9 cellular contexts compared by ENCODE assay signal in the genomic region with DNA sequence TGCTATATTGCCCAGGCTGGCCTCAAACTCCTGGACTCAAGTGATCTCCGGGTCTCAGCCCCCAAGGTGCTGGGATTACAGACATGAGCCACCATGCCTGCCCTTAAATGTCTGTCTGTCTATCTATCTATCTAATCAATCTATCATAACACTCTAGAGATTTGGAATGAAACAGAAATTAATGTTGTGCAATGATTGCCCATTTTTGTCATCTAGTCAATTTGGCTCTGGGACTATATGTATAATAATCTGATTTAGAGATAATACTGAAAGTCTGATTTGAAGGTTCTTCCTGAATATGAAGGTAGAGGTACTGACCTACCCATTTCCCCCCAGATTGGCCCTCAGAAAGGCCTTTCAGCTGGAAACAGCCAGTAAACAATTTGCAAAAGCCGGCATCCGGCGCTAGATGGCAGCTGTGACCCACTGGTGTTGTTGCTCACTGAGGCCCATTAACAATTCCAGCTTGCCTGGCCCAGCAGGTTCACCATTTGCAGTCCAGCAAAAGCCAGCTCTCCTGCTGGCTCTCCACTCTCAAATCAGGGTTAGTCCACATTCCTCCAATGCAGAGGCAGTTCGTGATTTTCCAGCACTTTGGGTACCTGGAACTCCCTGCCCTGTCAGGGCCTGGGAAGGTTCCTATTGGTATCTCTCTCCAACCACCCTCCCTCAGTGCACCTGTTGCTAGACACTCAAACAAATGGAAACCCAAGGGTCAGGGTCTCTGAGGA. TPM values are rescaled to one million over a fixed set of nuclear protein-coding genes. Genes with fewer than 3 reads are reported as not detected.
DNase-seq lines count a peak whose midpoint lies in the region; ATAC-seq and TF ChIP-seq lines count a peak whose summit lies in the region.
"Had no signal": no experiment of that assay in that cellular context is flagged by ENCODE, and none has a peak within 500 bp of the region (broad histone marks: within the 10 kb centered on the region; RNA-seq: fewer than 3 reads in every experiment).

No MANE protein-coding gene starts in this region.

- TF ChIP-seq CTCF in parathyroid adenoma (IDR thresholded peaks at IDR 0.05) (peak; percentile 92), upper lobe of left lung (IDR thresholded peaks at IDR 0.05) (peak; percentile 43 to 82 (median 62))

- H3K4me2 ChIP-seq in parathyroid adenoma (ENCODE audit: low read length): no peak overlapping the region
- H3K4me2 ChIP-seq: BLaER1 treated with 17β-estradiol and CSF1 and Interleukin-3, amounts not matched to agents 10 nM and 100 nM had no signal

- peak; percentile 94 for TF ChIP-seq RAD21 in Ishikawa (IDR thresholded peaks at IDR 0.05; ENCODE audit: low read depth)

- H3K27ac ChIP-seq in SJCRH30 (no peak overlapping the region), parathyroid adenoma (no peak overlapping the region), upper lobe of left lung (no peak overlapping the region)
- H3K27ac ChIP-seq: BLaER1 treated with 17β-estradiol and CSF1 and Interleukin-3, amounts not matched to agents 10 nM and 100 nM had no signal

- H3K27ac Mint-ChIP-seq in activated naive CD4-positive, alpha-beta T cell treated with anti-CD3 and anti-CD28 coated beads, Interleukin-2, amount 10 ng/mL, durations not matched to agents 7 days and 5 days: no peak overlapping the region

- H3K36me3 Mint-ChIP-seq in activated naive CD4-positive, alpha-beta T cell treated with anti-CD3 and anti-CD28 coated beads, Interleukin-2, amount 10 ng/mL, durations not matched to agents 7 days and 5 days: no peaks in the 10 kb centered on the region

- no peaks in the 10 kb centered on the region for H3K4me1 Mint-ChIP-seq in activated naive CD4-positive, alpha-beta T cell treated with anti-CD3 and anti-CD28 coated beads, Interleukin-2, amount 10 ng/mL, durations not matched to agents 7 days and 5 days

- ATAC-seq in upper lobe of left lung (ENCODE audit: low FRiP score in 2 of 2): peak; percentile 62 to 85

- H3K36me3 ChIP-seq in SJCRH30 (no peaks in the 10 kb centered on the region), parathyroid adenoma (ENCODE audit: control insufficient read depth, insufficient read depth, low read length) (no peaks in the 10 kb centered on the region), upper lobe of left lung (no peaks in the 10 kb centered on the region)
- H3K36me3 ChIP-seq: BLaER1 treated with 17β-estradiol and CSF1 and Interleukin-3, amounts not matched to agents 10 nM and 100 nM had no signal

- peaks cover 14% of the 10 kb centered on the region for H3K27me3 Mint-ChIP-seq in activated naive CD4-positive, alpha-beta T cell treated with anti-CD3 and anti-CD28 coated beads, Interleukin-2, amount 10 ng/mL, durations not matched to agents 7 days and 5 days

- CTCF ChIA-PET in activated naive CD4-positive, alpha-beta T cell treated with anti-CD3 and anti-CD28 coated beads, Interleukin-2, amount 10 ng/mL, durations not matched to agents 7 days and 5 days (lab: Charles Lee): interaction anchor here (0.7 to 3.9 kb wide), 29 partner anchors 8 to 1311 kb away, joined by 3 to 127 read pairs (median 4); partner anchors contain the start of genes C16orf87 and GPT2

- no peaks in the 10 kb centered on the region for H3K9me3 Mint-ChIP-seq in activated naive CD4-positive, alpha-beta T cell treated with anti-CD3 and anti-CD28 coated beads, Interleukin-2, amount 10 ng/mL, durations not matched to agents 7 days and 5 days

- no peaks in the 10 kb centered on the region for H3K4me1 ChIP-seq in SJCRH30
- H3K4me1 ChIP-seq in parathyroid adenoma: no peaks in the 10 kb centered on the region
- peaks cover 0 to 3% (median 0%) of the 10 kb centered on the region in 4 donors for H3K4me1 ChIP-seq in upper lobe of left lung
- H3K4me1 ChIP-seq: BLaER1 treated with 17β-estradiol and CSF1 and Interleukin-3, amounts not matched to agents 10 nM and 100 nM had no signal

- no peaks in the 10 kb centered on the region for H3K9me3 ChIP-seq in SJCRH30 (replicated peaks)
- no peaks in the 10 kb centered on the region for H3K9me3 ChIP-seq in parathyroid adenoma (ENCODE audit: control insufficient read depth, low read length)
- no peaks in the 10 kb centered on the region for H3K9me3 ChIP-seq in upper lobe of left lung
- H3K9me3 ChIP-seq: BLaER1 treated with 17β-estradiol and CSF1 and Interleukin-3, amounts not matched to agents 10 nM and 100 nM had no signal

- 20 to 31% methylated on average over 5 of the region's 5 CpGs for WGBS in upper lobe of left lung, 2 donors

- H3K4me3 Mint-ChIP-seq in activated naive CD4-positive, alpha-beta T cell treated with anti-CD3 and anti-CD28 coated beads, Interleukin-2, amount 10 ng/mL, durations not matched to agents 7 days and 5 days: no peak overlapping the region

- H3K27me3 ChIP-seq in SJCRH30 (0 out of 2 replicates have a peak, but pooled peaks cover 4% of the 10 kb centered on the region), parathyroid adenoma (ENCODE audit: control insufficient read depth, insufficient read depth, low read length) (no peaks in the 10 kb centered on the region), upper lobe of left lung (no peaks in the 10 kb centered on the region)
- H3K27me3 ChIP-seq: BLaER1 treated with 17β-estradiol and CSF1 and Interleukin-3, amounts not matched to agents 10 nM and 100 nM had no signal

- no peak overlapping the region for H2AFZ ChIP-seq in parathyroid adenoma

- H3K4me3 ChIP-seq in SJCRH30 (no peak overlapping the region), parathyroid adenoma (ENCODE audit: low read depth, low read length) (no peak overlapping the region), upper lobe of left lung (no peak overlapping the region)
- H3K4me3 ChIP-seq: BLaER1 treated with 17β-estradiol and CSF1 and Interleukin-3, amounts not matched to agents 10 nM and 100 nM had no signal

- DNase-seq in NCI-H1436 (lab: John Stamatoyannopoulos, UW) (peak; percentile 56), NCI-H1436 treated with DMSO at 0.1 percent for 48 hours (lab: John Stamatoyannopoulos, UW) (no peak), SJCRH30 (peak; percentile 65 to 79), glomerular visceral epithelial cell (ENCODE audit: extremely low spot score) (peak; percentile 60), upper lobe of left lung (peak in 1 of 2 donors; percentile 77)
- DNase-seq in activated naive CD4-positive, alpha-beta T cell treated with anti-CD3 and anti-CD28 coated beads, Interleukin-2, amount 10 ng/mL, durations not matched to agents 7 days and 5 days: peak; percentile 81

- no peak overlapping the region for H3K9ac ChIP-seq in parathyroid adenoma
- H3K9ac ChIP-seq: BLaER1 treated with 17β-estradiol and CSF1 and Interleukin-3, amounts not matched to agents 10 nM and 100 nM had no signal

- no peak for TF ChIP-seq POLR2A in upper lobe of left lung (IDR thresholded peaks at IDR 0.05)

- TF ChIP-seq EP300 in Ishikawa (IDR thresholded peaks at IDR 0.05; ENCODE audit: borderline replicate concordance) (no peak), upper lobe of left lung (IDR thresholded peaks at IDR 0.05) (no peak)

- no peaks in the 10 kb centered on the region for H3K79me2 ChIP-seq in parathyroid adenoma

TF ChIP-seq in Ishikawa, 13 proteins besides CTCF, POLR2A, EP300 and RAD21:
- TF ChIP-seq USF1 (IDR thresholded peaks at IDR 0.05) (no peak), TCF12 (IDR thresholded peaks at IDR 0.05; ENCODE audit: low read depth) (no peak), TEAD4 (IDR thresholded peaks at IDR 0.05) (no peak; the same call in 1 of the 2 replicates), CREB1 (IDR thresholded peaks at IDR 0.05; ENCODE audit: low read depth) (no peak), REST (IDR thresholded peaks at IDR 0.05; ENCODE audit: low read depth) (no peak), FOXM1 (IDR thresholded peaks at IDR 0.05; ENCODE audit: borderline replicate concordance, low read depth) (no peak), MAX (IDR thresholded peaks at IDR 0.05) (no peak), TAF1 (IDR thresholded peaks at IDR 0.05; ENCODE audit: low read depth) (no peak), ZBTB7A (IDR thresholded peaks at IDR 0.05; ENCODE audit: low read depth) (no peak)

RNA-seq across cellular contexts. Expression of gene C16orf87, which starts 22.9 kb away (rescaled TPM):
- 24.3 and 32.5 TPM in 2 replicates for total RNA-seq in SJCRH30 (2014; rRNA removed; shearing (Covaris generic))
- total RNA-seq in upper lobe of left lung: 1 to 10 TPM; 4.2 to 9.5 (median 6.2) TPM

RNA-seq across cellular contexts. Expression of gene GPT2, which starts 30.3 kb away (rescaled TPM):
- 14.9 and 17.2 TPM in 2 replicates for total RNA-seq in SJCRH30 (2014; rRNA removed; shearing (Covaris generic))
- 10 to 100 TPM in 1 of 6 donors, 1 to 10 TPM in 5; 2.9 to 19.9 (median 6.3) TPM for total RNA-seq in upper lobe of left lung
